8 cellular contexts compared by ENCODE assay signal in genomic region chr19:10603084-10603872, GRCh38. TPM values are rescaled to one million over a fixed set of nuclear protein-coding genes. Genes with fewer than 3 reads are reported as not detected.
DNase-seq lines count a peak whose midpoint lies in the region; ATAC-seq and TF ChIP-seq lines count a peak whose summit lies in the region.

No MANE protein-coding gene starts in this region.

- no peaks in the 10 kb centered on the region for H3K27me3 Mint-ChIP-seq in activated naive CD8-positive, alpha-beta T cell

- peak overlapping the region; percentile 97 for H3K4me3 Mint-ChIP-seq in activated naive CD8-positive, alpha-beta T cell

- H3K27ac ChIP-seq in 22Rv1 (peak overlapping the region; percentile 65), SJSA1 (peak overlapping the region; percentile 87), iPS DF 6.9 (ENCODE audit: low read length) (no peak overlapping the region)

- H3K9me3 ChIP-seq in SJSA1 (replicated peaks) (no peaks in the 10 kb centered on the region), iPS DF 6.9 (ENCODE audit: control insufficient read depth, insufficient read depth, low read length) (no peaks in the 10 kb centered on the region)

- H3K36me3 ChIP-seq in SJSA1 (peaks cover 7% of the 10 kb centered on the region), iPS DF 6.9 (ENCODE audit: control insufficient read depth, insufficient read depth, low read length) (no peaks in the 10 kb centered on the region)

- no CpG with 5 or more reads among the region's 19 CpGs for WGBS in iPS DF 6.9 (ENCODE audit: insufficient coverage, insufficient read length)

- ATAC-seq in GM21619 (IDR thresholded peaks at IDR 0.05; ENCODE audit: unreplicated experiment), result peak; percentile 40

- H3K4me3 ChIP-seq in SJSA1, result peak overlapping the region; percentile 96
- H3K4me3 ChIP-seq in iPS DF 6.9 (ENCODE audit: low read length), result peak overlapping the region; percentile 90; the same call in 1 of the 2 replicates

- H3K4me1 ChIP-seq in SJSA1 (replicated peaks) (peaks cover 23% of the 10 kb centered on the region), iPS DF 6.9 (ENCODE audit: control insufficient read depth, insufficient read depth, low read length) (peaks cover 4% of the 10 kb centered on the region; the same call in 1 of the 2 replicates)

- peak overlapping the region; percentile 99 for H3K27ac Mint-ChIP-seq in activated naive CD8-positive, alpha-beta T cell

- no peaks in the 10 kb centered on the region; the same call in 1 of the 2 replicates for H3K27me3 ChIP-seq in SJSA1 (replicated peaks)
- H3K27me3 ChIP-seq in iPS DF 6.9 (ENCODE audit: control insufficient read depth, insufficient read depth, low read length), result no peaks in the 10 kb centered on the region

- H3K9me3 Mint-ChIP-seq in activated naive CD8-positive, alpha-beta T cell (ENCODE audit: low read depth), result no peaks in the 10 kb centered on the region

- H3K4me1 Mint-ChIP-seq in activated naive CD8-positive, alpha-beta T cell (ENCODE audit: low read depth), result peaks cover 27% of the 10 kb centered on the region

- H3K36me3 Mint-ChIP-seq in activated naive CD8-positive, alpha-beta T cell, result no peaks in the 10 kb centered on the region

- no peak for TF ChIP-seq CTCF in 22Rv1 (IDR thresholded peaks at IDR 0.05)

- DNase-seq in SJSA1 (ENCODE audit: low read depth in 1 of 2, low spot score in 2 of 2) (peak; percentile 57 to 58), iPS DF 6.9 (ENCODE audit: low read depth, low spot score) (no peak), DMS 273 (lab: John Stamatoyannopoulos, UW; ENCODE audit: unreplicated experiment) (no peak), NCI-H2029 (lab: John Stamatoyannopoulos, UW) (no peak)
- DNase-seq in stimulated activated CD4-positive, alpha-beta T cell treated with anti-CD3 and anti-CD28 coated beads, Interleukin-15, amount 100 ng/mL, for 24 hours, result peak; percentile 83

RNA-seq across cellular contexts. Expression of gene AP1M2, which starts 16.2 kb away (rescaled TPM):
- 4.9 and 9.9 TPM in 2 replicates for total RNA-seq in SJSA1 (2014; rRNA removed; shearing (Covaris generic))

RNA-seq across cellular contexts. Expression of gene SLC44A2, which starts 22.1 kb away (rescaled TPM):
- 30.1 and 86.8 TPM in 2 replicates for total RNA-seq in SJSA1 (2014; rRNA removed; shearing (Covaris generic))

RNA-seq across cellular contexts. Expression of gene CDKN2D, which starts 34.5 kb away (rescaled TPM):
- 28.1 and 36.6 TPM in 2 replicates for total RNA-seq in SJSA1 (2014; rRNA removed; shearing (Covaris generic))

RNA-seq across cellular contexts. Expression of gene KRI1, which starts 37.5 kb away (rescaled TPM):
- total RNA-seq in SJSA1 (2014; rRNA removed; shearing (Covaris generic)), result 15.2 and 19.2 TPM in 2 replicates

RNA-seq across cellular contexts. Expression of gene ILF3, which starts 50.9 kb away (rescaled TPM):
- total RNA-seq in SJSA1 (2014; rRNA removed; shearing (Covaris generic)), result 123 and 210 TPM in 2 replicates

Comparison
In these comparisons a context has a peak if more than half of its experiments do, and no peak if none do; other contexts are left out.
1. DNase-seq: peak in SJSA1 (2 of 2) and stimulated activated CD4-positive, alpha-beta T cell treated with anti-CD3 and anti-CD28 coated beads, Interleukin-15, amount 100 ng/mL, for 24 hours (single experiment); none in iPS DF 6.9 (single experiment), DMS 273 (single experiment) and NCI-H2029 (single experiment).